ENCODE assay signal across 1 cellular context in the genomic region with DNA sequence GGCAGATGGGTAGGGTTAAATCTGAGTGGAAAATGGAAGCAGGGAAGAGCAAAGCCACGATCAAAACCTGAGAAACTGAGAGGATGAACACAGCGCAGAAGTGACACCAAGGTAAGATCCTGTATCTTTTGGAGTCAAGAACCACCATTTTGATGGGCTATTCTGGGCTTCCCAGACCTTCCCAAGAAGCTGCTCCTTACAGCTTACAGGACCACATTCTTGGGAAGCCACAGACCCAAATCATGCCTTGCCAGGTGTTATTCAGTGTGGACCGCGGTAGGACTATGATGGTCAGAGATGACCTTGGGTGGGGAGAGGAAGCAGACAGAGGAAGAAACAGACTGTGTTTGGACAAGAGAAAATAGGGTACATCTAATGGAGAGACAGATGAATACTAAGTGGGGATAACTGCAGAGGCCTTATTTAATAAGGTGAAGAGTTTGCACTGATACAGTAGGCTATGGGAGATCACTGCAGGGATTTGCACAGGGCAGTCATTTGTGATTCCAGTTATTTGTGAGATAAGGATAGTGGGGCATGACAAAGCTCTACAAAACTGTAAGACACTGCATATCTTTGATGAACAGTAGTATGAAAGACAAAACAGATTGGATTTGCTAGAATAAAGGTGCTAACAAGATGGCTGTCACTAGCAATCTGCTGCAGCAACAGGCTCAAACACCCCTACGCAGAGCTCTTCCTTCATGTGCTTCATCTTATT.
TF ChIP-seq lines count a peak whose summit lies in the region.

No MANE protein-coding gene starts in this region.

TF ChIP-seq in GM23338, 12 proteins besides CTCF, POLR2A, EP300 and RAD21 (continued from another document):
- TF ChIP-seq REST (IDR thresholded peaks at IDR 0.05; ENCODE audit: unreplicated experiment), result no peak
- no peak for TF ChIP-seq JUNB (IDR thresholded peaks at IDR 0.05; ENCODE audit: unreplicated experiment)
- no peak for TF ChIP-seq ZNF331 (CRISPR knock-in tag; IDR thresholded peaks at IDR 0.05; ENCODE audit: low read depth)
- TF ChIP-seq STAT1 (IDR thresholded peaks at IDR 0.05; ENCODE audit: unreplicated experiment), result no peak
- TF ChIP-seq ETS1 (IDR thresholded peaks at IDR 0.05), result no peak
- TF ChIP-seq, protein P1, sequence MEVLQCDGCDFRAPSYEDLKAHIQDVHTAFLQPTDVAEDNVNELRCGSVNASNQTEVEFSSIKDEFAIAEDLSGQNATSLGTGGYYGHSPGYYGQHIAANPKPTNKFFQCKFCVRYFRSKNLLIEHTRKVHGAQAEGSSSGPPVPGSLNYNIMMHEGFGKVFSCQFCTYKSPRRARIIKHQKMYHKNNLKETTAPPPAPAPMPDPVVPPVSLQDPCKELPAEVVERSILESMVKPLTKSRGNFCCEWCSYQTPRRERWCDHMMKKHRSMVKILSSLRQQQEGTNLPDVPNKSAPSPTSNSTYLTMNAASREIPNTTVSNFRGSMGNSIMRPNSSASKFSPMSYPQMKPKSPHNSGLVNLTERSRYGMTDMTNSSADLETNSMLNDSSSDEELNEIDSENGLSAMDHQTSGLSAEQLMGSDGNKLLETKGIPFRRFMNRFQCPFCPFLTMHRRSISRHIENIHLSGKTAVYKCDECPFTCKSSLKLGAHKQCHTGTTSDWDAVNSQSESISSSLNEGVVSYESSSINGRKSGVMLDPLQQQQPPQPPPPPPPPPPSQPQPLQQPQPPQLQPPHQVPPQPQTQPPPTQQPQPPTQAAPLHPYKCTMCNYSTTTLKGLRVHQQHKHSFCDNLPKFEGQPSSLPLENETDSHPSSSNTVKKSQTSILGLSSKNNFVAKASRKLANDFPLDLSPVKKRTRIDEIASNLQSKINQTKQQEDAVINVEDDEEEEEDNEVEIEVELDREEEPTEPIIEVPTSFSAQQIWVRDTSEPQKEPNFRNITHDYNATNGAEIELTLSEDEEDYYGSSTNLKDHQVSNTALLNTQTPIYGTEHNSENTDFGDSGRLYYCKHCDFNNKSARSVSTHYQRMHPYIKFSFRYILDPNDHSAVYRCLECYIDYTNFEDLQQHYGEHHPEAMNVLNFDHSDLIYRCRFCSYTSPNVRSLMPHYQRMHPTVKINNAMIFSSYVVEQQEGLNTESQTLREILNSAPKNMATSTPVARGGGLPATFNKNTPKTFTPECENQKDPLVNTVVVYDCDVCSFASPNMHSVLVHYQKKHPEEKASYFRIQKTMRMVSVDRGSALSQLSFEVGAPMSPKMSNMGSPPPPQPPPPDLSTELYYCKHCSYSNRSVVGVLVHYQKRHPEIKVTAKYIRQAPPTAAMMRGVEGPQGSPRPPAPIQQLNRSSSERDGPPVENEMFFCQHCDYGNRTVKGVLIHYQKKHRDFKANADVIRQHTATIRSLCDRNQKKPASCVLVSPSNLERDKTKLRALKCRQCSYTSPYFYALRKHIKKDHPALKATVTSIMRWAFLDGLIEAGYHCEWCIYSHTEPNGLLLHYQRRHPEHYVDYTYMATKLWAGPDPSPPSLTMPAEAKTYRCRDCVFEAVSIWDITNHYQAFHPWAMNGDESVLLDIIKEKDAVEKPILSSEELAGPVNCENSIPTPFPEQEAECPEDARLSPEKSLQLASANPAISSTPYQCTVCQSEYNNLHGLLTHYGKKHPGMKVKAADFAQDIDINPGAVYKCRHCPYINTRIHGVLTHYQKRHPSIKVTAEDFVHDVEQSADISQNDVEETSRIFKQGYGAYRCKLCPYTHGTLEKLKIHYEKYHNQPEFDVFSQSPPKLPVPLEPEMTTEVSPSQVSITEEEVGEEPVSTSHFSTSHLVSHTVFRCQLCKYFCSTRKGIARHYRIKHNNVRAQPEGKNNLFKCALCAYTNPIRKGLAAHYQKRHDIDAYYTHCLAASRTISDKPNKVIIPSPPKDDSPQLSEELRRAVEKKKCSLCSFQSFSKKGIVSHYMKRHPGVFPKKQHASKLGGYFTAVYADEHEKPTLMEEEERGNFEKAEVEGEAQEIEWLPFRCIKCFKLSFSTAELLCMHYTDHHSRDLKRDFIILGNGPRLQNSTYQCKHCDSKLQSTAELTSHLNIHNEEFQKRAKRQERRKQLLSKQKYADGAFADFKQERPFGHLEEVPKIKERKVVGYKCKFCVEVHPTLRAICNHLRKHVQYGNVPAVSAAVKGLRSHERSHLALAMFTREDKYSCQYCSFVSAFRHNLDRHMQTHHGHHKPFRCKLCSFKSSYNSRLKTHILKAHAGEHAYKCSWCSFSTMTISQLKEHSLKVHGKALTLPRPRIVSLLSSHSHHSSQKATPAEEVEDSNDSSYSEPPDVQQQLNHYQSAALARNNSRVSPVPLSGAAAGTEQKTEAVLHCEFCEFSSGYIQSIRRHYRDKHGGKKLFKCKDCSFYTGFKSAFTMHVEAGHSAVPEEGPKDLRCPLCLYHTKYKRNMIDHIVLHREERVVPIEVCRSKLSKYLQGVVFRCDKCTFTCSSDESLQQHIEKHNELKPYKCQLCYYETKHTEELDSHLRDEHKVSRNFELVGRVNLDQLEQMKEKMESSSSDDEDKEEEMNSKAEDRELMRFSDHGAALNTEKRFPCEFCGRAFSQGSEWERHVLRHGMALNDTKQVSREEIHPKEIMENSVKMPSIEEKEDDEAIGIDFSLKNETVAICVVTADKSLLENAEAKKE (CRISPR knock-in tag; IDR thresholded peaks at IDR 0.05), result no peak
- TF ChIP-seq NANOG (IDR thresholded peaks at IDR 0.05; ENCODE audit: borderline replicate concordance), result no peak
- no peak for TF ChIP-seq CREB1 (CRISPR knock-in tag; IDR thresholded peaks at IDR 0.05; ENCODE audit: low read depth)
- no peak for TF ChIP-seq ZNF114 (CRISPR knock-in tag; IDR thresholded peaks at IDR 0.05)
- no peak for TF ChIP-seq EZH2phosphoT487 (IDR thresholded peaks at IDR 0.05; ENCODE audit: unreplicated experiment)
